Comparison of ENCODE assay signal across 11 cellular contexts in the genomic region with DNA sequence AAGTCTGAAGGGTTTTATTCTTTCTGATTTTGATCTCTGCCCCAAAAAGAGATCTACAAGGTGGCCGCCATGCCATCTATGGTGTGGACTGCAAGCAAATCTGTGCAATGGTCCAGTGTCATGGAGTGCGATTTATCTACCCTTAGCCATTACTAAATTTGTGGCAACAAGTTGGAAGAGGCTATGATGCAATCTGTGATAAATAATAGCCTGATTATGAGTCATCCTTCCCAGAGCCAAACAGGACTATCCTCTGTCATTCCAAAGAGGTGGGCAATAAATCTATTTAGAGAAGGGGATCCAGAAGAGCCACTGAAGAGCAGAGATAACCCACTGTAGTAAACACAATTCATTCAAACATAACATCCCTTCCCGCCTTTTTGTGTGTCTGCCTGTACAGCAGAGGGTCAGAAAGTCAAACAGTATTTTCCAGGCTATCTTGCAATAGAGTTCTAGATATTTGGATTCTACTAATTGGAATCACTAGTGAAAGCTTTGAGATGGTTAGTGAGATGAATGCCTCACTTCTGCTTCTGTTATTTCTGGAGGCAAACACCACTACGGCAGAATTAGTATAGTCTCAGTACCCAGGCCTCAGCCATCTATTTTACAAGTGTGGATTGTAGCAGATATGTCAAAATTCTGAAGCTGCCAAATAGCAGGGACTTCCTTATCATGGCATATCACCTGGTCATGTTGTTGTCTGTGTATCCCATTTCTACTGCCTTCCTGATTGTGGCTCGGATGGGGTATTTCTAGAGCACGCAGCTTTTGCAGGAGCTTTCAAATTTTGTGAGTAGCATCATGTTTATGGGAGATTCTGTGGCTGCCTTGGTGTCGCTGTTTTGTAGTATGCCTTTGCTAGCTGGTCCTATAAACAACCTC.
A peak's percentile ranks its signal among the peaks of the same experiment; 100 is the strongest.
DNase-seq lines count a peak whose midpoint lies in the region; ATAC-seq and TF ChIP-seq lines count a peak whose summit lies in the region.
"Had no signal": no experiment of that assay in that cellular context is flagged by ENCODE, and none has a peak within 500 bp of the region (broad histone marks: within the 10 kb centered on the region; RNA-seq: fewer than 3 reads in every experiment).

No MANE protein-coding gene starts in this region.

- H3K27ac Mint-ChIP-seq in glutamatergic neuron (ENCODE audit: unreplicated experiment): no peak overlapping the region
- H3K27ac Mint-ChIP-seq in activated naive CD8-positive, alpha-beta T cell treated with anti-CD3 and anti-CD28 coated beads, Interleukin-2, amount 50 U/mL, for 24 hours: no peak overlapping the region
- H3K27ac Mint-ChIP-seq: activated B cell treated with CpG ODN at 0.5 μM for 24 hours; activated naive CD4-positive, alpha-beta T cell treated with anti-CD3 and anti-CD28 coated beads, Interleukin-2, amount 50 U/mL, for 24 hours had no signal

- H3K36me3 ChIP-seq in RWPE2 (ENCODE audit: low read depth): no peaks in the 10 kb centered on the region
- no peaks in the 10 kb centered on the region for H3K36me3 ChIP-seq in fibroblast of lung (ENCODE audit: control insufficient read depth, insufficient read depth, low read length)
- H3K36me3 ChIP-seq in sigmoid colon: no peaks in the 10 kb centered on the region

- no peaks in the 10 kb centered on the region for H3K36me3 Mint-ChIP-seq in glutamatergic neuron (ENCODE audit: unreplicated experiment)
- no peaks in the 10 kb centered on the region for H3K36me3 Mint-ChIP-seq in activated naive CD8-positive, alpha-beta T cell treated with anti-CD3 and anti-CD28 coated beads, Interleukin-2, amount 50 U/mL, for 24 hours (ENCODE audit: low read depth)
- H3K36me3 Mint-ChIP-seq: activated naive CD4-positive, alpha-beta T cell treated with anti-CD3 and anti-CD28 coated beads, Interleukin-2, amount 50 U/mL, for 24 hours had no signal

- no peaks in the 10 kb centered on the region for H3K27me3 Mint-ChIP-seq in glutamatergic neuron (ENCODE audit: unreplicated experiment)
- peaks cover 21% of the 10 kb centered on the region for H3K27me3 Mint-ChIP-seq in activated naive CD8-positive, alpha-beta T cell treated with anti-CD3 and anti-CD28 coated beads, Interleukin-2, amount 50 U/mL, for 24 hours

- TF ChIP-seq POLR2A in sigmoid colon (IDR thresholded peaks at IDR 0.05): no peak

- no peaks in the 10 kb centered on the region for H3K4me1 Mint-ChIP-seq in glutamatergic neuron (ENCODE audit: low read depth, unreplicated experiment)
- H3K4me1 Mint-ChIP-seq in activated naive CD8-positive, alpha-beta T cell treated with anti-CD3 and anti-CD28 coated beads, Interleukin-2, amount 50 U/mL, for 24 hours: no peaks in the 10 kb centered on the region
- H3K4me1 Mint-ChIP-seq: activated B cell treated with CpG ODN at 0.5 μM for 24 hours; activated naive CD4-positive, alpha-beta T cell treated with anti-CD3 and anti-CD28 coated beads, Interleukin-2, amount 50 U/mL, for 24 hours had no signal

- no peak for DNase-seq in RWPE2 (ENCODE audit: low spot score)
- DNase-seq in fibroblast of lung (ENCODE audit: low read depth in 2 of 2): peak; percentile 72 to 84
- no peak for DNase-seq in sigmoid colon
- no peak for DNase-seq in glutamatergic neuron
- DNase-seq in activated naive CD8-positive, alpha-beta T cell treated with anti-CD3 and anti-CD28 coated beads, Interleukin-2, amount 50 U/mL, for 24 hours: no peak
- no peak for DNase-seq in activated CD4-positive, CD25-positive, alpha-beta regulatory T cell treated with anti-CD3 and anti-CD28 coated beads, Interleukin-2, amount 50 U/mL, for 72 hours
- DNase-seq: activated B cell treated with CpG ODN at 0.5 μM for 24 hours, trophoblast cell had no signal

- no peaks in the 10 kb centered on the region for H3K27me3 ChIP-seq in RWPE2 (ENCODE audit: insufficient read depth, poor library complexity, severe bottlenecking)
- no peaks in the 10 kb centered on the region for H3K27me3 ChIP-seq in fibroblast of lung (ENCODE audit: control insufficient read depth, insufficient read depth, low read length)
- H3K27me3 ChIP-seq in sigmoid colon: no peaks in the 10 kb centered on the region

- no peak overlapping the region for H3K4me2 ChIP-seq in fibroblast of lung (ENCODE audit: extremely low read depth, insufficient read depth, low read length)

- H3K9me3 ChIP-seq in RWPE2 (ENCODE audit: severe bottlenecking): no peaks in the 10 kb centered on the region
- H3K9me3 ChIP-seq in fibroblast of lung (ENCODE audit: control insufficient read depth, insufficient read depth, low read depth, low read length): no peaks in the 10 kb centered on the region
- H3K9me3 ChIP-seq in sigmoid colon: no peaks in the 10 kb centered on the region

- H3K79me2 ChIP-seq in fibroblast of lung (ENCODE audit: control insufficient read depth, insufficient read depth, low read length): no peaks in the 10 kb centered on the region

- H3K4me3 ChIP-seq in RWPE2 (ENCODE audit: severe bottlenecking) (no peak overlapping the region), fibroblast of lung (replicated peaks in 1 of 4; ENCODE audit: control extremely low read depth in 1 of 4, insufficient read depth in 1 of 4, low read depth in 3 of 4, low read length in 4 of 4) (no peak overlapping the region), sigmoid colon (no peak overlapping the region)

- H2AFZ ChIP-seq in fibroblast of lung (ENCODE audit: low read length): no peak overlapping the region

- 73 to 86% methylated on average over 7 of the region's 7 CpGs for WGBS in sigmoid colon, 2 donors

- no peak overlapping the region for H3K4me3 Mint-ChIP-seq in glutamatergic neuron (ENCODE audit: unreplicated experiment)
- H3K4me3 Mint-ChIP-seq in activated naive CD8-positive, alpha-beta T cell treated with anti-CD3 and anti-CD28 coated beads, Interleukin-2, amount 50 U/mL, for 24 hours: no peak overlapping the region
- H3K4me3 Mint-ChIP-seq: activated B cell treated with CpG ODN at 0.5 μM for 24 hours; activated naive CD4-positive, alpha-beta T cell treated with anti-CD3 and anti-CD28 coated beads, Interleukin-2, amount 50 U/mL, for 24 hours had no signal

- H3K9me3 Mint-ChIP-seq in glutamatergic neuron (ENCODE audit: unreplicated experiment): peaks cover under 1% of the 10 kb centered on the region
- H3K9me3 Mint-ChIP-seq in activated naive CD8-positive, alpha-beta T cell treated with anti-CD3 and anti-CD28 coated beads, Interleukin-2, amount 50 U/mL, for 24 hours: peaks cover 8% of the 10 kb centered on the region
- H3K9me3 Mint-ChIP-seq: activated B cell treated with CpG ODN at 0.5 μM for 24 hours; activated naive CD4-positive, alpha-beta T cell treated with anti-CD3 and anti-CD28 coated beads, Interleukin-2, amount 50 U/mL, for 24 hours had no signal

- TF ChIP-seq CTCF in RWPE2 (IDR thresholded peaks at IDR 0.05; ENCODE audit: poor library complexity, severe bottlenecking): no peak
- TF ChIP-seq CTCF in fibroblast of lung (conservative IDR thresholded peaks at IDR 0.05 in 1 of 2, IDR thresholded peaks at IDR 0.05 in 1 of 2; ENCODE audit: low read depth in 1 of 2, low read length in 2 of 2): no peak
- TF ChIP-seq CTCF in sigmoid colon (IDR thresholded peaks at IDR 0.05): no peak
- TF ChIP-seq CTCF in glutamatergic neuron (IDR thresholded peaks at IDR 0.05; ENCODE audit: partially characterized antibody, unreplicated experiment): no peak

- H3K4me1 ChIP-seq in RWPE2 (ENCODE audit: insufficient read depth, poor library complexity, severe bottlenecking): peaks cover 8% of the 10 kb centered on the region
- no peaks in the 10 kb centered on the region for H3K4me1 ChIP-seq in fibroblast of lung (ENCODE audit: control insufficient read depth, extremely low read depth, insufficient read depth, low read length)
- peaks cover 0 to 29% (median 21%) of the 10 kb centered on the region in 4 donors for H3K4me1 ChIP-seq in sigmoid colon

- intact Hi-C loops in sigmoid colon (cut with DNase I): no loop called here

- peak; percentile 66 for ATAC-seq in GM18502 (IDR thresholded peaks at IDR 0.05; ENCODE audit: poor library complexity, unreplicated experiment)
- peak; percentile 74 for ATAC-seq in RWPE2 (ENCODE audit: low read depth)
- no peak for ATAC-seq in activated naive CD8-positive, alpha-beta T cell treated with anti-CD3 and anti-CD28 coated beads, Interleukin-2, amount 50 U/mL, for 24 hours
- no peak for ATAC-seq in GM18519 (IDR thresholded peaks at IDR 0.05; ENCODE audit: low FRiP score, unreplicated experiment)

- no peak overlapping the region for H3K27ac ChIP-seq in RWPE2 (ENCODE audit: poor library complexity, severe bottlenecking)
- H3K27ac ChIP-seq in fibroblast of lung (ENCODE audit: insufficient read depth, low read length): no peak overlapping the region
- peak overlapping the region; percentile 27 to 69 (median 51) for H3K27ac ChIP-seq in sigmoid colon

- no peaks in the 10 kb centered on the region for H4K20me1 ChIP-seq in fibroblast of lung (ENCODE audit: control insufficient read depth, extremely low read depth, insufficient read depth, low read length)

- TF ChIP-seq EP300 in sigmoid colon (IDR thresholded peaks at IDR 0.05): peak in 3 of 4 donors; percentile 9 to 55 (median 18)

- no peak overlapping the region for H3K9ac ChIP-seq in fibroblast of lung (ENCODE audit: insufficient read depth, low read length)

Comparison
In these comparisons a context has a peak if more than half of its experiments do, and no peak if none do; other contexts are left out.
1. ATAC-seq: peak in GM18502 (single experiment) and RWPE2 (single experiment); none in activated naive CD8-positive, alpha-beta T cell treated with anti-CD3 and anti-CD28 coated beads, Interleukin-2, amount 50 U/mL, for 24 hours (single experiment) and GM18519 (single experiment).
2. DNase-seq: peak in fibroblast of lung (2 of 2); none in RWPE2 (single experiment), sigmoid colon (single experiment), glutamatergic neuron (single experiment), activated naive CD8-positive, alpha-beta T cell treated with anti-CD3 and anti-CD28 coated beads, Interleukin-2, amount 50 U/mL, for 24 hours (single experiment) and activated CD4-positive, CD25-positive, alpha-beta regulatory T cell treated with anti-CD3 and anti-CD28 coated beads, Interleukin-2, amount 50 U/mL, for 72 hours (single experiment).
3. H3K27ac ChIP-seq: peak in sigmoid colon (4 of 4); none in RWPE2 (single experiment) and fibroblast of lung (single experiment).